In the genomic region with DNA sequence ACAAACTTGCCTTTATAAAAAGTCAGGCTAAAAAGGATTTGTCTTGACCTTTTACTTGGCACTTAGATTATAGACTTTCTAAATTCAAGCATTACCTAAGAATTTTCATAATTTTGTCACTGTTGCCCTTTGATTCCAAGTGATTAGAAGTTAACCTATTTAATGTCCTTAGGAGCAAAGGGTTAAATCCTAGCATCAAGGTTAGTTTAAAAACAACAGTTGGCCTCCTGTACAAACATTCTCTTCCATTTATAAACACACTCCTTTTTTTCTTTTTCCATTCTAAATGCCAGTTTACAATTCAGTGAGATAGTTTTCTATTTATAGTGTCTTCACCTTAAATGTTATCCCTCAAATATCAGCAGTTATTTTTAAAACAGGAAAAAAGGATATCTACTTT, we compare ENCODE assay signal across 23 cellular contexts.
"Had no signal": no experiment of that assay in that cellular context is flagged by ENCODE, and none has a peak within 500 bp of the region (broad histone marks: within the 10 kb centered on the region; RNA-seq: fewer than 3 reads in every experiment).

No MANE protein-coding gene starts in this region.

- ATAC-seq: left lung; naive thymus-derived CD8-positive, alpha-beta T cell; pancreas; sciatic nerve; stimulated activated effector memory CD8-positive, alpha-beta T cell treated with anti-CD3 and anti-CD28 coated beads, Interleukin-12 subunit alpha, Interleukin-12 subunit beta, amount 100 ng/mL, for 72 hours; stimulated activated naive CD8-positive, alpha-beta T cell treated with anti-CD3 and anti-CD28 coated beads, Interleukin-15, amount 100 ng/mL, for 72 hours had no signal

- H3K4me1 ChIP-seq: left lung, spleen, upper lobe of left lung, vagina had no signal

- H3K4me3 ChIP-seq: left lung, lung, mucosa of descending colon, pancreas, right atrium auricular region, spleen, transverse colon, upper lobe of left lung, vagina had no signal

- H3K36me3 ChIP-seq: left lung, pancreas, right atrium auricular region, spleen, transverse colon, upper lobe of left lung, vagina had no signal

- DNase-seq: hypothalamus; immature natural killer cell; kidney; left colon; left lung; midbrain; mucosa of descending colon; naive thymus-derived CD8-positive, alpha-beta T cell; nucleus accumbens; pancreas; small intestine; spleen; stimulated activated CD4-positive, alpha-beta T cell treated with anti-CD3 and anti-CD28 coated beads, Interleukin-4, amount 100 ng/mL, for 24 hours; stimulated activated naive CD4-positive, alpha-beta T cell treated with Interleukin-2 at 50 U/mL for 16 hours; stimulated activated naive CD8-positive, alpha-beta T cell treated with anti-CD3 and anti-CD28 coated beads, Interleukin-15, amount 100 ng/mL, for 72 hours; substantia nigra; transverse colon; upper lobe of left lung had no signal

- H3K9me3 ChIP-seq: left lung, mucosa of descending colon, pancreas, right atrium auricular region, spleen, transverse colon, upper lobe of left lung, vagina had no signal

- H3K27me3 ChIP-seq: left lung, pancreas, right atrium auricular region, spleen, transverse colon, upper lobe of left lung, vagina had no signal

- H3K27ac ChIP-seq: left lung, pancreas, right atrium auricular region, spleen, transverse colon, upper lobe of left lung, vagina had no signal
